Comparison of ENCODE assay signal across 9 cellular contexts in the genomic region with DNA sequence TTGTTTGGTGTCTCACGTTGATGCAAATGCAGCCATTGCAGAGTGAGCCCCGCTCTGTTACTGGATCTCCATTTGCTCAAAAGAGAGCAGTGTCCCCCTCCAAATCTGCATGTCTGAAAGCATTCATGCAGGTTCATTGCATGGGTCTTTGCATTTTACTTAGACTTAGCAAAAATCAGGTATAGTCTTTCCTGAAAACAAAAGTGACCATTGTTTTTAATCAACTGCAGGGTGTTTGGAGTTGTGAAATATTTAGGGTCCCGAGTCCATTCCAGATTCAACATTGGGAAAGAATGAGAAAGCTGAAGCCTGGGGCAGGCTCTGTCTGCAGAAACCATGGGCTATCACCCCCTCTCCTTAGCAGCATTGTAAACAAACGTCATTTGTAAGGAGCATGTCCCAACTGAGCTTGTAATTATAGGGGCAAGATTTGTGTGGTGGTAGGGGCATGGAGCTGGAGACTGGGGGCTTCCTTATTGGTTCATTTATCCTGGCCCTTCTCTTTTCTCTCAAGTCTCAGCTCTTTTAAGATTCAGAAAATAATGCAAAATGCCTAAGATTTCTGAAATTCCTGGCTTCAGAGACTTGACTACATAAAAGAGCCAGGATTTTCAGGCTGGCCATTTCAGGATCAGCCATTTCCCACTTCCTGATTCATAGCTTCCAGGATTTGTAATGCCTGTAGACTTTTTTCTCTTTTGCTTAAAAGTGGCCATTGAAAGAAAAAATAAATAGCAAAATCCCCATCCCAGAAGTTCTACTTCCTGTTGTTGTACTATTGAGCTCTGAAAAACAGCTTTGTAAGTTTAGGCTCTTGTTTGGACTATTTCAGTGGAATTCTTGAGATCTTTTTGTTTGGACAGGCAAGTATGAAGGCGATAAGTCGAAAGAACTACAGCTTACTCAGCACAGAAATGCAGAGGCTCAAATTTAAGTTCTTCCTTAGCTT. TPM values are rescaled to one million over a fixed set of nuclear protein-coding genes. Genes with fewer than 3 reads are reported as not detected.
DNase-seq lines count a peak whose midpoint lies in the region; ATAC-seq and TF ChIP-seq lines count a peak whose summit lies in the region.
"Had no signal": no experiment of that assay in that cellular context is flagged by ENCODE, and none has a peak within 500 bp of the region (broad histone marks: within the 10 kb centered on the region; RNA-seq: fewer than 3 reads in every experiment).

No MANE protein-coding gene starts in this region.

- H3K4me1 ChIP-seq in HUES6 (ENCODE audit: control insufficient read depth, insufficient read depth, low read length) (peaks cover 76% of the 10 kb centered on the region), stomach (peaks cover 42 to 87% (median 64%) of the 10 kb centered on the region in 4 donors)

- peaks cover 86% of the 10 kb centered on the region for H3K4me1 Mint-ChIP-seq in chondrocyte (ENCODE audit: low read depth)
- peaks cover 40% of the 10 kb centered on the region for H3K4me1 Mint-ChIP-seq in activated naive CD8-positive, alpha-beta T cell treated with anti-CD3 and anti-CD28 coated beads, Interleukin-2, amount 50 U/mL, for 24 hours

- no peaks in the 10 kb centered on the region for H3K9me3 Mint-ChIP-seq in chondrocyte (ENCODE audit: low read depth)
- H3K9me3 Mint-ChIP-seq in activated naive CD8-positive, alpha-beta T cell treated with anti-CD3 and anti-CD28 coated beads, Interleukin-2, amount 50 U/mL, for 24 hours, result no peaks in the 10 kb centered on the region

- TF ChIP-seq POLR2A in stomach (IDR thresholded peaks at IDR 0.05), result no peak

- ATAC-seq in HG02938 (IDR thresholded peaks at IDR 0.05; ENCODE audit: unreplicated experiment), result no peak
- no peak for ATAC-seq in activated naive CD8-positive, alpha-beta T cell treated with anti-CD3 and anti-CD28 coated beads, Interleukin-2, amount 50 U/mL, for 24 hours

- 33 to 45% (median 36%) methylated on average over 6 of the region's 6 CpGs for WGBS in stomach, 5 donors

- H3K9me3 ChIP-seq in HUES6 (ENCODE audit: control insufficient read depth, insufficient read depth, low read depth, low read length) (no peaks in the 10 kb centered on the region), stomach (no peaks in the 10 kb centered on the region)

- H3K27ac ChIP-seq in HUES6 (ENCODE audit: low read depth, low read length) (peak overlapping the region; percentile 99), stomach (peak overlapping the region; percentile 48 to 78 (median 72))

- peak overlapping the region; percentile 96 for H3K27ac Mint-ChIP-seq in chondrocyte (ENCODE audit: unreplicated experiment)
- no peak overlapping the region for H3K27ac Mint-ChIP-seq in activated naive CD8-positive, alpha-beta T cell treated with anti-CD3 and anti-CD28 coated beads, Interleukin-2, amount 50 U/mL, for 24 hours

- peak overlapping the region; percentile 32 for H3K4me3 ChIP-seq in HUES6 (ENCODE audit: low read depth, low read length)
- H3K4me3 ChIP-seq in stomach, result no peak overlapping the region

- H3K27me3 Mint-ChIP-seq in chondrocyte (ENCODE audit: low read depth), result no peaks in the 10 kb centered on the region
- no peaks in the 10 kb centered on the region for H3K27me3 Mint-ChIP-seq in activated naive CD8-positive, alpha-beta T cell treated with anti-CD3 and anti-CD28 coated beads, Interleukin-2, amount 50 U/mL, for 24 hours

- H3K27me3 ChIP-seq in HUES6 (ENCODE audit: control insufficient read depth, insufficient read depth, low read length), result no peaks in the 10 kb centered on the region
- H3K27me3 ChIP-seq in stomach, result no peaks in the 10 kb centered on the region

- intact Hi-C loops in stomach (cut with DNase I; ENCODE audit: low total_unique reads), result loop anchor here (10.0 kb wide), 1 partner anchor 73 kb away; no protein-coding TSS in a partner anchor

- TF ChIP-seq CTCF in chondrocyte (IDR thresholded peaks at IDR 0.05) (no peak), stomach (IDR thresholded peaks at IDR 0.05) (no peak)

- H3K36me3 ChIP-seq in HUES6 (ENCODE audit: control insufficient read depth, insufficient read depth, low read length) (no peaks in the 10 kb centered on the region), stomach (no peaks in the 10 kb centered on the region)

- H3K4me3 Mint-ChIP-seq in chondrocyte (ENCODE audit: unreplicated experiment), result peak overlapping the region; percentile 31
- H3K4me3 Mint-ChIP-seq in activated naive CD8-positive, alpha-beta T cell treated with anti-CD3 and anti-CD28 coated beads, Interleukin-2, amount 50 U/mL, for 24 hours, result no peak overlapping the region

- no peak for TF ChIP-seq EP300 in stomach (IDR thresholded peaks at IDR 0.05)

- peak overlapping the region; percentile 73 for H3K9ac ChIP-seq in HUES6 (ENCODE audit: low read length)

- DNase-seq in chondrocyte (ENCODE audit: low spot score) (no peak), left kidney (ENCODE audit: low read depth, low spot score) (peak; percentile 44), stomach (no peak), NCI-H1417 treated with DMSO at 0.1 percent for 48 hours (lab: John Stamatoyannopoulos, UW) (no peak), SIG-M5 (lab: John Stamatoyannopoulos, UW) (no peak)
- DNase-seq in activated naive CD8-positive, alpha-beta T cell treated with anti-CD3 and anti-CD28 coated beads, Interleukin-2, amount 50 U/mL, for 24 hours, result no peak
- DNase-seq: activated CD4-positive, alpha-beta T cell treated with anti-CD3 and anti-CD28 coated beads for 48 hours had no signal

- H3K36me3 Mint-ChIP-seq in chondrocyte (ENCODE audit: low read depth), result no peaks in the 10 kb centered on the region
- H3K36me3 Mint-ChIP-seq in activated naive CD8-positive, alpha-beta T cell treated with anti-CD3 and anti-CD28 coated beads, Interleukin-2, amount 50 U/mL, for 24 hours (ENCODE audit: low read depth), result no peaks in the 10 kb centered on the region

RNA-seq across cellular contexts. Expression of a gene that starts 23.0 kb away (rescaled TPM):
- total RNA-seq in chondrocyte (110 to 119 TPM (median 119 TPM) in 3 replicates), stomach (100 to 1,000 TPM in 1 of 5 donors, 10 to 100 TPM in 4; 40.3 to 131 (median 73.7) TPM)
- polyA plus RNA-seq in stomach, result 1 to 10 TPM; 2.3 to 4.8 (median 3.0) TPM
